In genomic region chrX:25968920-25969319, GRCh38 we compare ENCODE assay signal across 9 cellular contexts.
DNase-seq lines count a peak whose midpoint lies in the region; ATAC-seq and TF ChIP-seq lines count a peak whose summit lies in the region.
"Had no signal": no experiment of that assay in that cellular context is flagged by ENCODE, and none has a peak within 500 bp of the region (broad histone marks: within the 10 kb centered on the region; RNA-seq: fewer than 3 reads in every experiment).

No MANE protein-coding gene starts in this region.

- in situ Hi-C loops in HAP-1 (cut with MboI; ENCODE audit: low sequenced_read_pairs): no loop called here

- TF ChIP-seq CTCF in vagina (IDR thresholded peaks at IDR 0.05): no peak

- H3K9me3 ChIP-seq in HAP-1 (no peaks in the 10 kb centered on the region), vagina (no peaks in the 10 kb centered on the region)

- H3K27ac ChIP-seq in vagina: no peak overlapping the region

- intact Hi-C loops in left ventricle myocardium superior (cut with micrococcal nuclease): no loop called here
- intact Hi-C loops in vagina (cut with DNase I): no loop called here

- H3K4me3 ChIP-seq in HAP-1: no peak overlapping the region
- no peak overlapping the region for H3K4me3 ChIP-seq in vagina

- H3K4me1 ChIP-seq in HAP-1: no peaks in the 10 kb centered on the region
- H3K4me1 ChIP-seq in vagina: no peaks in the 10 kb centered on the region

- TF ChIP-seq POLR2A in vagina (IDR thresholded peaks at IDR 0.05): no peak

- peak; percentile 86 for DNase-seq in ELF-1 (ENCODE audit: low read depth, low spot score)
- peak; percentile 39 to 85 for DNase-seq in HAP-1 (ENCODE audit: low spot score in 2 of 2)
- peak; percentile 4 for DNase-seq in RKO (ENCODE audit: low spot score)
- peak; percentile 10 for DNase-seq in left ventricle myocardium superior
- DNase-seq in NK-92 treated with Interleukin-12 subunit alpha and Interleukin-12 subunit beta, amount 100 ng/mL, for 24 hours (lab: John Stamatoyannopoulos, UW): no peak
- DNase-seq in vagina (ENCODE audit: extremely low spot score in 2 of 2): no peak
- DNase-seq: activated naive CD8-positive, alpha-beta T cell treated with anti-CD3 and anti-CD28 coated beads, Interleukin-2, amount 10 ng/mL, durations not matched to agents 7 days and 5 days had no signal

- no peaks in the 10 kb centered on the region for H3K36me3 ChIP-seq in HAP-1 (replicated peaks)
- no peaks in the 10 kb centered on the region for H3K36me3 ChIP-seq in vagina

- H3K27me3 ChIP-seq in HAP-1 (ENCODE audit: low read depth): peaks cover 2% of the 10 kb centered on the region; the same call in 1 of the 2 replicates
- H3K27me3 ChIP-seq in vagina: no peaks in the 10 kb centered on the region

- ATAC-seq in left ventricle myocardium superior (no peak), GM18858 (IDR thresholded peaks at IDR 0.05; ENCODE audit: unreplicated experiment) (no peak), GM18870 (IDR thresholded peaks at IDR 0.05; ENCODE audit: unreplicated experiment) (no peak)

Comparison
In these comparisons a context has a peak if more than half of its experiments do, and no peak if none do; other contexts are left out.
1. DNase-seq: peak in ELF-1 (single experiment), HAP-1 (2 of 2), RKO (single experiment) and left ventricle myocardium superior (single experiment); none in NK-92 treated with Interleukin-12 subunit alpha and Interleukin-12 subunit beta, amount 100 ng/mL, for 24 hours (single experiment) and vagina (0 of 2).